In genomic region chr12:21353487-21353886, GRCh38 we compare ENCODE assay signal across 17 cellular contexts. TPM values are rescaled to one million over a fixed set of nuclear protein-coding genes. Genes with fewer than 3 reads are reported as not detected.
DNase-seq lines count a peak whose midpoint lies in the region; ATAC-seq, FAIRE-seq and TF ChIP-seq lines count a peak whose summit lies in the region.
"Had no signal": no experiment of that assay in that cellular context is flagged by ENCODE, and none has a peak within 500 bp of the region (broad histone marks: within the 10 kb centered on the region; RNA-seq: fewer than 3 reads in every experiment).

No MANE protein-coding gene starts in this region.

- 12% methylated on average over 1 of the region's 1 CpG for WGBS in HepG2 (ENCODE audit: low lambda C conversion rate)

- H3K27me3 Mint-ChIP-seq in WTC11 (ENCODE audit: low read depth): no peaks in the 10 kb centered on the region

- H4K20me1 ChIP-seq in HepG2 (ENCODE audit: insufficient read depth, low read length): no peaks in the 10 kb centered on the region

- H3K4me3 ChIP-seq in HepG2 (replicated peaks in 1 of 3; ENCODE audit: insufficient read depth in 1 of 3, low read depth in 2 of 3, low read length in 3 of 3): no peak overlapping the region
- H3K4me3 ChIP-seq: A549 had no signal

- H3K9me3 Mint-ChIP-seq in WTC11: no peaks in the 10 kb centered on the region
- H3K9me3 Mint-ChIP-seq: CD4-positive, alpha-beta memory T cell had no signal

- POLR2A ChIA-PET in WTC11 (lab: Charles Lee) (interaction anchor here (0.5 kb wide), 1 partner anchor 1435 kb away, joined by 4 read pairs; no protein-coding TSS in a partner anchor), HepG2 (lab: Yijun Ruan, JAX) (no interaction called here)

- H3K4me3 Mint-ChIP-seq in WTC11: no peak overlapping the region
- H3K4me3 Mint-ChIP-seq: CD4-positive, alpha-beta memory T cell had no signal

- no peak for DNase-seq in WTC11 (ENCODE audit: low spot score)
- peak; percentile 88 for DNase-seq in cerebellum (ENCODE audit: low spot score)
- DNase-seq in HepG2 (ENCODE audit: low spot score): no peak
- no peak for DNase-seq in anterior cingulate cortex (lab: John Stamatoyannopoulos, UW)
- no peak for DNase-seq in T-helper 1 cell
- DNase-seq in NCI-H69 (lab: John Stamatoyannopoulos, UW): no peak
- DNase-seq: BE2C; CD4-positive, alpha-beta memory T cell; DMS79; IMR-90 had no signal

- no peak overlapping the region for H3K9ac ChIP-seq in HepG2 (ENCODE audit: insufficient read depth, low read depth, low read length)

- TF ChIP-seq POLR2A in HepG2 (IDR thresholded peaks at IDR 0.05; ENCODE audit: insufficient read depth in 1 of 2, low read depth in 2 of 2, low read length in 2 of 2): no peak

- CTCF ChIA-PET in WTC11 (lab: Charles Lee): no interaction called here
- CTCF ChIA-PET in HepG2 (lab: Yijun Ruan, JAX; ENCODE audit: low intra/inter-chr PET ratio, low total read pairs): no interaction called here

- peaks cover 12% of the 10 kb centered on the region for H3K4me1 ChIP-seq in HepG2 (ENCODE audit: insufficient read depth, low read length)
- H3K4me1 ChIP-seq: A549, BE2C had no signal

- 0 out of 2 replicates have a peak overlapping the region, but pooled peaks have one; percentile 76 for H3K27ac Mint-ChIP-seq in WTC11
- H3K27ac Mint-ChIP-seq: CD4-positive, alpha-beta memory T cell had no signal

- FAIRE-seq in HepG2 (lab: Jason Lieb, UNC): no peak
- FAIRE-seq: G401.6, GM12891, H54 had no signal

- H3K9me3 ChIP-seq in HepG2 (ENCODE audit: low read length): no peaks in the 10 kb centered on the region
- H3K9me3 ChIP-seq: A549, BE2C had no signal

- no peak for TF ChIP-seq CTCF in WTC11 (IDR thresholded peaks at IDR 0.05)
- no peak for TF ChIP-seq CTCF in HepG2 (CRISPR knock-in tag; IDR thresholded peaks at IDR 0.05)

- no peak overlapping the region for H3K27ac ChIP-seq in HepG2 (ENCODE audit: extremely low read length, insufficient read depth, low read length)
- H3K27ac ChIP-seq: A549, C4-2B had no signal

- peak overlapping the region; percentile 6 for H2AFZ ChIP-seq in HepG2 (ENCODE audit: low read length)

- H3K4me1 Mint-ChIP-seq in WTC11: peaks cover 36% of the 10 kb centered on the region
- H3K4me1 Mint-ChIP-seq: CD4-positive, alpha-beta memory T cell had no signal

- H3K79me2 ChIP-seq in HepG2 (ENCODE audit: insufficient read depth, low read length): no peaks in the 10 kb centered on the region

- TF ChIP-seq RAD21 in HepG2 (CRISPR knock-in tag; IDR thresholded peaks at IDR 0.05): no peak

- no peaks in the 10 kb centered on the region for H3K36me3 ChIP-seq in HepG2 (replicated peaks in 1 of 2; ENCODE audit: control insufficient read depth in 1 of 2, insufficient read depth in 2 of 2, low read length in 2 of 2)
- H3K36me3 ChIP-seq: BE2C had no signal

- no peak overlapping the region for H3K4me2 ChIP-seq in HepG2 (ENCODE audit: low read depth, low read length)
- H3K4me2 ChIP-seq: A549 had no signal

- no TSS peak for BruUV-seq in HepG2 (replicated peaks; lab: Mats Ljungman, UMichigan)

- H3K27me3 ChIP-seq in HepG2 (ENCODE audit: control insufficient read depth in 1 of 2, insufficient read depth in 2 of 2, low read length in 2 of 2): peaks cover 0 to 7% of the 10 kb centered on the region in 2 experiments; a peak in 1 of 5 replicates

- ATAC-seq in WTC11 (peak; percentile 65), HepG2 (no peak)
- ATAC-seq: HCT116 had no signal

- H3K36me3 Mint-ChIP-seq in WTC11: no peaks in the 10 kb centered on the region
- H3K36me3 Mint-ChIP-seq: CD4-positive, alpha-beta memory T cell had no signal

- TF ChIP-seq EP300 in HepG2 (IDR thresholded peaks at IDR 0.05; ENCODE audit: low read depth in 2 of 2, low read length in 2 of 2) (no peak), HepG2 (CRISPR knock-in tag; IDR thresholded peaks at IDR 0.05; ENCODE audit: borderline replicate concordance) (no peak)

- intact Hi-C loops in HepG2 (cut with micrococcal nuclease; ENCODE audit: unreplicated experiment): no loop called here

- in situ Hi-C loops in HepG2 (cut with HindIII; ENCODE audit: extremely low pct_ligation_motif_present, low pct_unique_long_range_greater_than_20kb): no loop called here

TF ChIP-seq in WTC11, 78 proteins besides CTCF, POLR2A, EP300 and RAD21 (continues in another document):
- TF ChIP-seq GABPB1 (CRISPR knock-in tag; IDR thresholded peaks at IDR 0.05): no peak
- TF ChIP-seq GRHL2 (CRISPR knock-in tag; IDR thresholded peaks at IDR 0.05; ENCODE audit: insufficient replicate concordance, severe bottlenecking): no peak

TF ChIP-seq in HepG2, 621 proteins besides CTCF, POLR2A, EP300 and RAD21:
- TF ChIP-seq RBFOX2 (IDR thresholded peaks at IDR 0.05; ENCODE audit: low read depth, low read length) (no peak), ZBTB14 (CRISPR knock-in tag; IDR thresholded peaks at IDR 0.05) (no peak), ZSCAN30 (CRISPR knock-in tag; IDR thresholded peaks at IDR 0.05) (no peak), MLX (CRISPR knock-in tag; IDR thresholded peaks at IDR 0.05) (no peak), ZNF652 (CRISPR knock-in tag; IDR thresholded peaks at IDR 0.05; ENCODE audit: borderline replicate concordance, low read depth) (no peak), ZNF749 (CRISPR knock-in tag; IDR thresholded peaks at IDR 0.05; ENCODE audit: borderline replicate concordance) (no peak)
TF ChIP-seq in HepG2: peak in this region for 0.

RNA-seq across cellular contexts. Expression of gene SLCO1A2, which starts 18.8 kb away (rescaled TPM):
- total RNA-seq in WTC11 (2021): 9.9 to 13.9 TPM (median 11.5 TPM) in 3 replicates
- 5.9 TPM for total RNA-seq in cerebellum
- not detected in 2 replicates for total RNA-seq in HepG2 (2016; rRNA removed; fragmentation: Illumina TruSeq; extraction: Trizol)
- not detected in 2 replicates for total RNA-seq in HepG2 (2016; cell fraction: cytosol; rRNA removed; fragmentation: Illumina TruSeq; extraction: Trizol; ENCODE audit: low read depth)
- total RNA-seq in HepG2 (2016; cell fraction: insoluble cytoplasmic fraction; rRNA removed; fragmentation: Illumina TruSeq; extraction: Trizol): not detected in 2 replicates
- not detected in 2 replicates for total RNA-seq in HepG2 (2016; cell fraction: membrane; rRNA removed; fragmentation: Illumina TruSeq; extraction: Trizol)
- total RNA-seq in HepG2 (2016; cell fraction: nucleus; rRNA removed; fragmentation: Illumina TruSeq; extraction: Trizol): not detected in 2 replicates
- polyA plus RNA-seq in HepG2 (2011; rRNA removed): not detected in 2 replicates
- polyA plus RNA-seq in HepG2 (2011; cell fraction: cytosol; rRNA removed): not detected in 2 replicates
- polyA plus RNA-seq in HepG2 (2011; cell fraction: nucleus; rRNA removed): not detected in 2 replicates
- not detected in 2 replicates for polyA plus RNA-seq in HepG2 (2012)
- not detected in 2 replicates for polyA plus RNA-seq in HepG2 (2016; cell fraction: cytosol; fragmentation: Illumina TruSeq; extraction: Trizol; ENCODE audit: low read depth)
- not detected in 2 replicates for polyA plus RNA-seq in HepG2 (2016; cell fraction: insoluble cytoplasmic fraction; fragmentation: Illumina TruSeq; extraction: Trizol; ENCODE audit: low read depth)
- polyA plus RNA-seq in HepG2 (2016; cell fraction: membrane; fragmentation: Illumina TruSeq; extraction: Trizol; ENCODE audit: low read depth): not detected in 2 replicates
- polyA plus RNA-seq in HepG2 (2016; cell fraction: nucleus; fragmentation: Illumina TruSeq; extraction: Trizol; ENCODE audit: insufficient read depth, low read depth): not detected in 2 replicates
- 0.60 TPM in 1 of 2 replicates, not detected in the other for polyA minus RNA-seq in HepG2 (2011; rRNA and poly(A)+ RNA removed; ENCODE audit: low replicate concordance)
- not detected in 2 replicates for polyA minus RNA-seq in HepG2 (2011; cell fraction: cytosol; rRNA and poly(A)+ RNA removed)
- polyA minus RNA-seq in HepG2 (2011; cell fraction: nucleus; rRNA and poly(A)+ RNA removed): not detected in 2 replicates
- total RNA-seq: CD4-positive, alpha-beta memory T cell; IMR-90 had no signal
- polyA plus RNA-seq: AG04450; CD4-positive, alpha-beta memory T cell; IMR-90 had no signal

RNA-seq across cellular contexts. Expression of gene IAPP, which starts 19.2 kb away (rescaled TPM):
- total RNA-seq in WTC11 (2021) (not detected in 3 replicates), cerebellum (not detected), HepG2 (2016; rRNA removed; fragmentation: Illumina TruSeq; extraction: Trizol) (not detected in 2 replicates)
- not detected in 2 replicates for total RNA-seq in HepG2 (2016; cell fraction: cytosol; rRNA removed; fragmentation: Illumina TruSeq; extraction: Trizol; ENCODE audit: low read depth)
- not detected in 2 replicates for total RNA-seq in HepG2 (2016; cell fraction: insoluble cytoplasmic fraction; rRNA removed; fragmentation: Illumina TruSeq; extraction: Trizol)
- not detected in 2 replicates for total RNA-seq in HepG2 (2016; cell fraction: membrane; rRNA removed; fragmentation: Illumina TruSeq; extraction: Trizol)
- not detected in 2 replicates for total RNA-seq in HepG2 (2016; cell fraction: nucleus; rRNA removed; fragmentation: Illumina TruSeq; extraction: Trizol)
- polyA plus RNA-seq in HepG2 (2011; rRNA removed): not detected in 2 replicates
- not detected in 2 replicates for polyA plus RNA-seq in HepG2 (2011; cell fraction: cytosol; rRNA removed)
- not detected in 2 replicates for polyA plus RNA-seq in HepG2 (2011; cell fraction: nucleus; rRNA removed)
- not detected in 2 replicates for polyA plus RNA-seq in HepG2 (2012)
- polyA plus RNA-seq in HepG2 (2016; cell fraction: cytosol; fragmentation: Illumina TruSeq; extraction: Trizol; ENCODE audit: low read depth): not detected in 2 replicates
- not detected in 2 replicates for polyA plus RNA-seq in HepG2 (2016; cell fraction: insoluble cytoplasmic fraction; fragmentation: Illumina TruSeq; extraction: Trizol; ENCODE audit: low read depth)
- not detected in 2 replicates for polyA plus RNA-seq in HepG2 (2016; cell fraction: membrane; fragmentation: Illumina TruSeq; extraction: Trizol; ENCODE audit: low read depth)
- not detected in 2 replicates for polyA plus RNA-seq in HepG2 (2016; cell fraction: nucleus; fragmentation: Illumina TruSeq; extraction: Trizol; ENCODE audit: insufficient read depth, low read depth)
- polyA minus RNA-seq in HepG2 (2011; rRNA and poly(A)+ RNA removed; ENCODE audit: low replicate concordance): not detected in 2 replicates
- not detected in 2 replicates for polyA minus RNA-seq in HepG2 (2011; cell fraction: cytosol; rRNA and poly(A)+ RNA removed)
- polyA minus RNA-seq in HepG2 (2011; cell fraction: nucleus; rRNA and poly(A)+ RNA removed): not detected in 2 replicates
- total RNA-seq: CD4-positive, alpha-beta memory T cell; IMR-90 had no signal
- polyA plus RNA-seq: AG04450; CD4-positive, alpha-beta memory T cell; IMR-90 had no signal
